ENCODE assay signal across 17 cellular contexts in the genomic region with DNA sequence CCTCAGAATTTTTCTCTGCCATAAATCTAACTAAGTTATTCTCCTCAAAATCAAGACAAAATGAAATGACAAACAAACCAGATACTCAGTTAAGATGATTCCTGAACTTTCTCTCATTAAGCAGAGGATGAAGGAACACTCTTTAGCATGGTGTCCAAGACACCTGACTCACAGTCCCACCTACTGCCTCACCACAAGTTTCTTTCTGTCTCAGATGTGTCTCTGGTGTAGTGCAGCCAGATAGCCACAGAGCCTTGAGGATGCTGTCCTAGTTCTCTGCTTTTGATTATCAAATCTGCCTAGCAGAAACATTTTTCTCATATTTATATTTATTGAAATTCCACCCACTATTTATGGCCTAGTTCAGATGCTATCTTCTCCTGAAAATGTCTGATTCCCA.
DNase-seq lines count a peak whose midpoint lies in the region; ATAC-seq lines count a peak whose summit lies in the region.
"Had no signal": no experiment of that assay in that cellular context is flagged by ENCODE, and none has a peak within 500 bp of the region (broad histone marks: within the 10 kb centered on the region; RNA-seq: fewer than 3 reads in every experiment).

No MANE protein-coding gene starts in this region.

- peaks cover 23% of the 10 kb centered on the region for H3K4me1 Mint-ChIP-seq in T-helper 2 cell treated with Interferon-gamma antibody and Interleukin-4, amounts not matched to agents 5 μg/mL and 100 μg/mL, for 36 hours (ENCODE audit: low read depth)
- H3K4me1 Mint-ChIP-seq in activated naive CD4-positive, alpha-beta T cell treated with anti-CD3 and anti-CD28 coated beads for 36 hours (ENCODE audit: low read depth), result no peaks in the 10 kb centered on the region
- H3K4me1 Mint-ChIP-seq: CD4-positive, CD25-positive, alpha-beta regulatory T cell had no signal

- peaks cover 9% of the 10 kb centered on the region for H3K27me3 Mint-ChIP-seq in T-helper 2 cell treated with Interferon-gamma antibody and Interleukin-4, amounts not matched to agents 5 μg/mL and 100 μg/mL, for 36 hours (ENCODE audit: low read depth)
- peaks cover 2% of the 10 kb centered on the region for H3K27me3 Mint-ChIP-seq in activated naive CD4-positive, alpha-beta T cell treated with anti-CD3 and anti-CD28 coated beads for 36 hours (ENCODE audit: low read depth)

- ATAC-seq in GM18870 (IDR thresholded peaks at IDR 0.05; ENCODE audit: unreplicated experiment) (peak; percentile 97), GM21515 (IDR thresholded peaks at IDR 0.05; ENCODE audit: unreplicated experiment) (peak; percentile 92), HG03039 (IDR thresholded peaks at IDR 0.05; ENCODE audit: unreplicated experiment) (peak; percentile 99)
- ATAC-seq: WTC11 had no signal

- no peak overlapping the region for H3K27ac Mint-ChIP-seq in T-helper 2 cell treated with Interferon-gamma antibody and Interleukin-4, amounts not matched to agents 5 μg/mL and 100 μg/mL, for 36 hours
- H3K27ac Mint-ChIP-seq in activated naive CD4-positive, alpha-beta T cell treated with anti-CD3 and anti-CD28 coated beads for 36 hours, result no peak overlapping the region
- H3K27ac Mint-ChIP-seq: WTC11 had no signal

- H3K9me3 Mint-ChIP-seq in T-helper 2 cell treated with Interferon-gamma antibody and Interleukin-4, amounts not matched to agents 5 μg/mL and 100 μg/mL, for 36 hours, result peaks cover 21% of the 10 kb centered on the region
- H3K9me3 Mint-ChIP-seq in activated naive CD4-positive, alpha-beta T cell treated with anti-CD3 and anti-CD28 coated beads for 36 hours, result peaks cover 10% of the 10 kb centered on the region

- CTCF ChIA-PET in activated naive CD4-positive, alpha-beta T cell treated with anti-CD3 and anti-CD28 coated beads for 36 hours (lab: Charles Lee), result no interaction called here

- intact Hi-C loops in activated naive CD4-positive, alpha-beta T cell treated with anti-CD3 and anti-CD28 coated beads for 36 hours (cut with micrococcal nuclease), result no loop called here
- intact Hi-C loops in posterior cingulate gyrus (cut with DNase I), result no loop called here

- peak; percentile 19 for DNase-seq in T-helper 2 cell treated with Interferon-gamma antibody and Interleukin-4, amounts not matched to agents 5 μg/mL and 100 μg/mL, for 36 hours (ENCODE audit: low spot score)
- no peak for DNase-seq in KG1 (lab: John Stamatoyannopoulos, UW)
- no peak for DNase-seq in NCI-H748 (lab: John Stamatoyannopoulos, UW; ENCODE audit: unreplicated experiment)
- DNase-seq in activated naive CD4-positive, alpha-beta T cell treated with anti-CD3 and anti-CD28 coated beads for 36 hours, result no peak
- DNase-seq in posterior cingulate gyrus, result no peak
- DNase-seq: activated T-cell treated with anti-CD3 and anti-CD28 coated beads, Interleukin-2, amount 50 U/mL, for 48 hours; CD4-positive, CD25-positive, alpha-beta regulatory T cell; effector memory CD4-positive, alpha-beta T cell; glutamatergic neuron; left ventricle myocardium inferior; NCI-H1092; NCI-H526 treated with DMSO at 0.1 percent for 48 hours; stimulated activated CD4-positive, alpha-beta T cell treated with anti-CD3 and anti-CD28 coated beads, Interleukin-12 subunit alpha, Interleukin-12 subunit beta, amount 100 ng/mL, for 4 hours had no signal

- no peak overlapping the region for H3K4me3 Mint-ChIP-seq in T-helper 2 cell treated with Interferon-gamma antibody and Interleukin-4, amounts not matched to agents 5 μg/mL and 100 μg/mL, for 36 hours
- no peak overlapping the region for H3K4me3 Mint-ChIP-seq in activated naive CD4-positive, alpha-beta T cell treated with anti-CD3 and anti-CD28 coated beads for 36 hours
- H3K4me3 Mint-ChIP-seq: CD4-positive, CD25-positive, alpha-beta regulatory T cell; WTC11 had no signal

- H3K36me3 Mint-ChIP-seq in T-helper 2 cell treated with Interferon-gamma antibody and Interleukin-4, amounts not matched to agents 5 μg/mL and 100 μg/mL, for 36 hours (ENCODE audit: low read depth), result peaks cover 9% of the 10 kb centered on the region
- no peaks in the 10 kb centered on the region for H3K36me3 Mint-ChIP-seq in activated naive CD4-positive, alpha-beta T cell treated with anti-CD3 and anti-CD28 coated beads for 36 hours (ENCODE audit: low read depth)
- H3K36me3 Mint-ChIP-seq: CD4-positive, CD25-positive, alpha-beta regulatory T cell had no signal
